Comparison of ENCODE assay signal across 9 cellular contexts in genomic region chr3:46566040-46566631, GRCh38. TPM values are rescaled to one million over a fixed set of nuclear protein-coding genes. Genes with fewer than 3 reads are reported as not detected.
DNase-seq lines count a peak whose midpoint lies in the region; ATAC-seq, FAIRE-seq and TF ChIP-seq lines count a peak whose summit lies in the region.
"Had no signal": no experiment of that assay in that cellular context is flagged by ENCODE, and none has a peak within 500 bp of the region (broad histone marks: within the 10 kb centered on the region; RNA-seq: fewer than 3 reads in every experiment).

Gene LRRC2 (minus strand): TSS chr3:46566302. CDS start chr3:46551591, 14,711 bp downstream.

- intact Hi-C loops in A673 (cut with micrococcal nuclease; ENCODE audit: unreplicated experiment): no loop called here

- H3K27me3 ChIP-seq in A673 (replicated peaks; ENCODE audit: insufficient read depth, low read depth, low read length, poor library complexity): no peaks in the 10 kb centered on the region

- TF ChIP-seq CTCF in A673 (conservative IDR thresholded peaks at IDR 0.05; ENCODE audit: low read depth, low read length): no peak
- TF ChIP-seq CTCF in fibroblast of pulmonary artery (IDR thresholded peaks at IDR 0.05; ENCODE audit: low read length, missing control alignments): no peak
- no peak for TF ChIP-seq CTCF in nephron (IDR thresholded peaks at IDR 0.05; ENCODE audit: unreplicated experiment in 3 of 3)

- H3K9me3 ChIP-seq in A673 (ENCODE audit: low read depth, low read length, poor library complexity, severe bottlenecking): no peaks in the 10 kb centered on the region

- H3K27ac Mint-ChIP-seq in activated T-helper 17 cell treated with anti-CD3 and anti-CD28 coated beads, Interleukin-2, amount 50 U/mL, for 72 hours: no peak within 1 kb of the TSS
- peak within 1 kb of the TSS in 2 of 3 experiments; percentile 65 to 79 for H3K27ac Mint-ChIP-seq in nephron

- no peak within 1 kb of the TSS for H3K27ac ChIP-seq in A673 (ENCODE audit: low read depth, low read length, poor library complexity, severe bottlenecking)

- H3K4me3 Mint-ChIP-seq in activated T-helper 17 cell treated with anti-CD3 and anti-CD28 coated beads, Interleukin-2, amount 50 U/mL, for 72 hours: peak within 1 kb of the TSS; percentile 61
- H3K4me3 Mint-ChIP-seq in nephron: peak within 1 kb of the TSS; percentile 81 to 89 (median 86)

- no peaks in the 10 kb centered on the region for H3K4me1 ChIP-seq in A673 (ENCODE audit: insufficient read depth, low read length, poor library complexity, severe bottlenecking)

- POLR2A ChIA-PET in A673 (lab: Charles Lee; ENCODE audit: low non-redundant PET): no interaction called here

- H3K9me3 Mint-ChIP-seq in activated T-helper 17 cell treated with anti-CD3 and anti-CD28 coated beads, Interleukin-2, amount 50 U/mL, for 72 hours: no peaks in the 10 kb centered on the region
- peaks cover 13% of the 10 kb centered on the region for H3K9me3 Mint-ChIP-seq in nephron

- H3K36me3 Mint-ChIP-seq in activated T-helper 17 cell treated with anti-CD3 and anti-CD28 coated beads, Interleukin-2, amount 50 U/mL, for 72 hours (ENCODE audit: low read depth): no peaks in the 10 kb centered on the region
- H3K36me3 Mint-ChIP-seq in nephron (ENCODE audit: low read depth): no peaks in the 10 kb centered on the region

- FAIRE-seq in HTR-8/SVneo (lab: Jason Lieb, UNC) (peak; percentile 76), GM19239 (lab: Jason Lieb, UNC) (no peak)
- FAIRE-seq: GM12878 had no signal

- BruUV-seq in A673 (replicated peaks; lab: Mats Ljungman, UMichigan): no TSS peak

- DNase-seq in A673 (ENCODE audit: low spot score) (peak; percentile 34), HTR-8/SVneo (ENCODE audit: insufficient read length, low spot score) (peak; percentile 37), fibroblast of pulmonary artery (ENCODE audit: low read depth) (peak; percentile 76), GM19239 (ENCODE audit: insufficient read length, low spot score) (no peak)

- H3K4me3 ChIP-seq in A673 (ENCODE audit: low read depth, low read length, poor library complexity, severe bottlenecking) (peak within 1 kb of the TSS; percentile 39), fibroblast of pulmonary artery (replicated peaks; ENCODE audit: low read depth, low read length) (peak within 1 kb of the TSS; percentile 54)
- H3K4me3 ChIP-seq: GM12878 had no signal

- ATAC-seq in activated T-helper 17 cell treated with anti-CD3 and anti-CD28 coated beads, Interleukin-2, amount 50 U/mL, for 72 hours (replicated peaks): peak; percentile 62
- no peak for ATAC-seq in HG02588 (IDR thresholded peaks at IDR 0.05; ENCODE audit: unreplicated experiment)
- no peak for ATAC-seq in HG03139 (IDR thresholded peaks at IDR 0.05; ENCODE audit: unreplicated experiment)
- ATAC-seq: GM12878 had no signal

- H3K36me3 ChIP-seq in A673 (ENCODE audit: insufficient read depth, low read length, poor library complexity, severe bottlenecking): no peaks in the 10 kb centered on the region

- H3K4me1 Mint-ChIP-seq in activated T-helper 17 cell treated with anti-CD3 and anti-CD28 coated beads, Interleukin-2, amount 50 U/mL, for 72 hours: no peaks in the 10 kb centered on the region
- peaks cover 15% of the 10 kb centered on the region for H3K4me1 Mint-ChIP-seq in nephron

- CTCF ChIA-PET in A673 (lab: Charles Lee): no interaction called here

- peaks cover 20% of the 10 kb centered on the region for H3K27me3 Mint-ChIP-seq in activated T-helper 17 cell treated with anti-CD3 and anti-CD28 coated beads, Interleukin-2, amount 50 U/mL, for 72 hours
- H3K27me3 Mint-ChIP-seq in nephron (ENCODE audit: low read depth): peaks cover 66% of the 10 kb centered on the region

RNA-seq across cellular contexts. Expression of gene LRRC2, which starts in this region (rescaled TPM):
- 0.24 and 0.28 TPM in 2 replicates for total RNA-seq in A673 (2021)
- not detected for total RNA-seq in activated T-helper 17 cell treated with anti-CD3 and anti-CD28 coated beads, Interleukin-2, amount 50 U/mL, for 72 hours
- total RNA-seq: GM12878 had no signal

Comparison
In these comparisons a context has a peak if more than half of its experiments do, and no peak if none do; other contexts are left out.
1. Peak in DNase-seq and H3K4me3 ChIP-seq in A673; RNA of the gene not detected or under 1 TPM.
2. Peak in ATAC-seq in activated T-helper 17 cell treated with anti-CD3 and anti-CD28 coated beads, Interleukin-2, amount 50 U/mL, for 72 hours; RNA of the gene not detected or under 1 TPM.